8 cellular contexts compared by ENCODE assay signal in the genomic region with DNA sequence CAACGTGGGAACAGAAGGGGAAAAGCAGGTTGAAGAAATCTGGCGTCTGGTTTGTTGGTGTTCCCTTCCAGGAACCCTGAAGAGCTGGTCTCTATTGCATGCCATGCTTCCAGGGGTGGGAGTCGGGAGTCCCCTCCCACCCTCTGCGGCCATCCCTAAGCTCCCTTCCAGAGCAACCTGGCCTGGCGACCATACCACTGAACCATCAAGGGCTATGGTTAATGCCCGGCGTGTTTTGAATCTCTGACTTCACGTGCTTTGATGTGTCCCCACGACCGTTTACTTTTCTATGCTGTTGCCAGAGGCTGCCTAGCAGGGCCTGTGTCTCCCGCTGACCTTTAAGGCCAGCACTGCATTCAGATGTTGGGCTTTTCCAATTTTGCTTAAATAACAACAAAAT. TPM values are rescaled to one million over a fixed set of nuclear protein-coding genes. Genes with fewer than 3 reads are reported as not detected.
A peak's percentile ranks its signal among the peaks of the same experiment; 100 is the strongest.
DNase-seq lines count a peak whose midpoint lies in the region; ATAC-seq and TF ChIP-seq lines count a peak whose summit lies in the region.

No MANE protein-coding gene starts in this region.

- DNase-seq in SK-N-MC (ENCODE audit: low read depth, low spot score) (no peak), right cardiac atrium (peak in 2 of 3 donors; percentile 21 to 53), sciatic nerve (ENCODE audit: low spot score) (no peak), SW 1271 (lab: John Stamatoyannopoulos, UW) (no peak), DMS153 (lab: John Stamatoyannopoulos, UW) (no peak)

- H3K36me3 ChIP-seq in HEK293 (ENCODE audit: control insufficient read depth in 2 of 2, insufficient read depth in 1 of 2, low read length in 2 of 2) (peaks cover 0 to 10% of the 10 kb centered on the region in 2 experiments; a peak in 1 of 3 replicates), SK-N-MC (ENCODE audit: insufficient read depth, low read length) (no peaks in the 10 kb centered on the region)

- no peak for TF ChIP-seq CTCF in HEK293 (tag by site-specific recombination; IDR thresholded peaks at IDR 0.05)

- no peak overlapping the region for H3K27ac ChIP-seq in HEK293 (ENCODE audit: extremely low read depth, low read depth, low read length)
- H3K27ac ChIP-seq in SK-N-MC = no peak overlapping the region
- no peak overlapping the region for H3K27ac ChIP-seq in right cardiac atrium (ENCODE audit: low read length)

- 49% methylated on average over 11 of the region's 11 CpGs for WGBS in right cardiac atrium

- intact Hi-C loops in right cardiac atrium (cut with DNase I) (loop anchor here in 1 of 4 donors (5.0 kb wide), 1 partner anchor 53 kb away; no protein-coding TSS in a partner anchor), sciatic nerve (cut with DNase I) (no loop called here)

- no peak overlapping the region for H3K9ac ChIP-seq in SK-N-MC (ENCODE audit: insufficient read length)

- H3K4me1 ChIP-seq in HEK293 (ENCODE audit: control insufficient read depth, insufficient read depth, low read length) = peaks cover 4% of the 10 kb centered on the region; the same call in 1 of the 2 replicates
- peaks cover 8% of the 10 kb centered on the region for H3K4me1 ChIP-seq in right cardiac atrium (ENCODE audit: control insufficient read depth, insufficient read depth, low read length)

- no peaks in the 10 kb centered on the region for H3K27me3 ChIP-seq in right cardiac atrium (ENCODE audit: control insufficient read depth, insufficient read depth)

- ATAC-seq in right cardiac atrium (peak in 1 of 2 donors; percentile 19), sciatic nerve (peak; percentile 16), GM19463 (IDR thresholded peaks at IDR 0.05; ENCODE audit: unreplicated experiment) (no peak), GM19351 (IDR thresholded peaks at IDR 0.05; ENCODE audit: unreplicated experiment) (no peak)

- H3K9me3 ChIP-seq in HEK293 (ENCODE audit: control insufficient read depth, insufficient read depth, low read depth, low read length) = no peaks in the 10 kb centered on the region
- no peaks in the 10 kb centered on the region for H3K9me3 ChIP-seq in SK-N-MC (ENCODE audit: low read depth, low read length)
- no peaks in the 10 kb centered on the region for H3K9me3 ChIP-seq in right cardiac atrium (ENCODE audit: control insufficient read depth, low read length)

- H3K4me3 ChIP-seq in HEK293 (ENCODE audit: low read depth, low read length) = no peak overlapping the region
- H3K4me3 ChIP-seq in SK-N-MC = peak overlapping the region; percentile 81
- no peak overlapping the region for H3K4me3 ChIP-seq in right cardiac atrium (ENCODE audit: low read length)

- POLR2A ChIA-PET in HEK293 (lab: Yijun Ruan, JAX) = interaction anchor here (0.6 kb wide), 1 partner anchor 189 kb away, joined by 3 read pairs; no protein-coding TSS in a partner anchor

- CTCF ChIA-PET in HEK293 (lab: Yijun Ruan, JAX) = interaction anchor here (0.6 kb wide), 1 partner anchor 26 kb away, joined by 3 read pairs; no protein-coding TSS in a partner anchor

TF ChIP-seq in HEK293, 187 proteins besides CTCF, POLR2A, EP300 and RAD21:
- TF ChIP-seq, protein P1, sequence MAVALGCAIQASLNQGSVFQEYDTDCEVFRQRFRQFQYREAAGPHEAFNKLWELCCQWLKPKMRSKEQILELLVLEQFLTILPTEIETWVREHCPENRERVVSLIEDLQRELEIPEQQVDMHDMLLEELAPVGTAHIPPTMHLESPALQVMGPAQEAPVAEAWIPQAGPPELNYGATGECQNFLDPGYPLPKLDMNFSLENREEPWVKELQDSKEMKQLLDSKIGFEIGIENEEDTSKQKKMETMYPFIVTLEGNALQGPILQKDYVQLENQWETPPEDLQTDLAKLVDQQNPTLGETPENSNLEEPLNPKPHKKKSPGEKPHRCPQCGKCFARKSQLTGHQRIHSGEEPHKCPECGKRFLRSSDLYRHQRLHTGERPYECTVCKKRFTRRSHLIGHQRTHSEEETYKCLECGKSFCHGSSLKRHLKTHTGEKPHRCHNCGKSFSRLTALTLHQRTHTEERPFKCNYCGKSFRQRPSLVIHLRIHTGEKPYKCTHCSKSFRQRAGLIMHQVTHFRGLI (tag by site-specific recombination; IDR thresholded peaks at IDR 0.05) = peak; percentile 33; the same call in 1 of the 2 replicates
- TF ChIP-seq, protein P2, sequence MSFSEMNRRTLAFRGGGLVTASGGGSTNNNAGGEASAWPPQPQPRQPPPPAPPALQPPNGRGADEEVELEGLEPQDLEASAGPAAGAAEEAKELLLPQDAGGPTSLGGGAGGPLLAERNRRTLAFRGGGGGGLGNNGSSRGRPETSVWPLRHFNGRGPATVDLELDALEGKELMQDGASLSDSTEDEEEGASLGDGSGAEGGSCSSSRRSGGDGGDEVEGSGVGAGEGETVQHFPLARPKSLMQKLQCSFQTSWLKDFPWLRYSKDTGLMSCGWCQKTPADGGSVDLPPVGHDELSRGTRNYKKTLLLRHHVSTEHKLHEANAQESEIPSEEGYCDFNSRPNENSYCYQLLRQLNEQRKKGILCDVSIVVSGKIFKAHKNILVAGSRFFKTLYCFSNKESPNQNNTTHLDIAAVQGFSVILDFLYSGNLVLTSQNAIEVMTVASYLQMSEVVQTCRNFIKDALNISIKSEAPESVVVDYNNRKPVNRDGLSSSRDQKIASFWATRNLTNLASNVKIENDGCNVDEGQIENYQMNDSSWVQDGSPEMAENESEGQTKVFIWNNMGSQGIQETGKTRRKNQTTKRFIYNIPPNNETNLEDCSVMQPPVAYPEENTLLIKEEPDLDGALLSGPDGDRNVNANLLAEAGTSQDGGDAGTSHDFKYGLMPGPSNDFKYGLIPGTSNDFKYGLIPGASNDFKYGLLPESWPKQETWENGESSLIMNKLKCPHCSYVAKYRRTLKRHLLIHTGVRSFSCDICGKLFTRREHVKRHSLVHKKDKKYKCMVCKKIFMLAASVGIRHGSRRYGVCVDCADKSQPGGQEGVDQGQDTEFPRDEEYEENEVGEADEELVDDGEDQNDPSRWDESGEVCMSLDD (tag by site-specific recombination; IDR thresholded peaks at IDR 0.05) = no peak

RNA-seq across cellular contexts. Expression of gene SNRK, which starts 0.7 kb away (rescaled TPM):
- 10 to 100 TPM; 23.6 to 29.0 (median 27.2) TPM for total RNA-seq in right cardiac atrium
- polyA plus RNA-seq in right cardiac atrium = 12.1 TPM
- total RNA-seq in sciatic nerve = 127 TPM

Comparison
In these comparisons a context has a peak if more than half of its experiments do, and no peak if none do; other contexts are left out.
1. DNase-seq: peak in right cardiac atrium (2 of 3); none in SK-N-MC (single experiment), sciatic nerve (single experiment), SW 1271 (0 of 2) and DMS153 (single experiment).